Comparison of ENCODE assay signal across 21 cellular contexts in the genomic region with DNA sequence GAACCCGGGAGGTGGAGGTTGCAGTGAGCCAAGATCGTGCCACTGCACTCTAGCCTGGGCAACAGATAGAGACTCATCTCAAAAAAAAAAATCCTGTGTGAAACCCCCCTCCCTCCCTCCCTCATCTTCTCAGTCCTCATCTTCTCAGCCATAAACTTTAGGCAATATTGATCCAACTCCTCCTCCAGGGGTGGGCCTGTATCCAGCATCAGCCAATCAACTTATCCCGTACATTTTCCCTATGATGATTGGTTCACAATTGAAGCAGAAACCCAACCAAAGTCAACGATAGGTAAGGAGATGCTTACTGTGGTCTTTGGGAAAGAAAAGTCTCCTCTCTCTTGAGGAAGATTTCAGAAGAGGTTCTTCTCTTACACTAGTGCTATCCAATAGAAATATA. TPM values are rescaled to one million over a fixed set of nuclear protein-coding genes. Genes with fewer than 3 reads are reported as not detected.
DNase-seq lines count a peak whose midpoint lies in the region; ATAC-seq and TF ChIP-seq lines count a peak whose summit lies in the region.
"Had no signal": no experiment of that assay in that cellular context is flagged by ENCODE, and none has a peak within 500 bp of the region (broad histone marks: within the 10 kb centered on the region; RNA-seq: fewer than 3 reads in every experiment).

No MANE protein-coding gene starts in this region.

- intact Hi-C loops in HCT116 (cut with micrococcal nuclease): no loop called here

- no TSS peak for BruUV-seq in HCT116 (replicated peaks; lab: Mats Ljungman, UMichigan)

- H3K27me3 ChIP-seq in HCT116 (ENCODE audit: insufficient read depth, low read length) (no peaks in the 10 kb centered on the region), neural progenitor cell (no peaks in the 10 kb centered on the region)
- H3K27me3 ChIP-seq: BE2C, BLaER1 had no signal

- no peak overlapping the region for H3K4me3 Mint-ChIP-seq in neural progenitor cell
- H3K4me3 Mint-ChIP-seq: CD14-positive monocyte; CD4-positive, alpha-beta memory T cell; CD4-positive, CD25-positive, alpha-beta regulatory T cell; CD8-positive, alpha-beta memory T cell had no signal

- peak overlapping the region; percentile 44 for H3K27ac Mint-ChIP-seq in neural progenitor cell
- H3K27ac Mint-ChIP-seq: CD14-positive monocyte; CD4-positive, alpha-beta memory T cell; CD4-positive, CD25-positive, alpha-beta regulatory T cell; CD8-positive, alpha-beta memory T cell had no signal

- peaks cover 6% of the 10 kb centered on the region for H3K27me3 Mint-ChIP-seq in neural progenitor cell (ENCODE audit: insufficient read depth, low read depth)

- no peak for TF ChIP-seq RAD21 in HCT116 (IDR thresholded peaks at IDR 0.05; ENCODE audit: low read depth)

- H3K9me2 ChIP-seq in HCT116 (ENCODE audit: insufficient read depth): no peaks in the 10 kb centered on the region

- H3K9me3 ChIP-seq in HCT116 (ENCODE audit: control insufficient read depth in 1 of 2, insufficient read depth in 1 of 2, low read depth in 1 of 2, low read length in 2 of 2) (no peaks in the 10 kb centered on the region), neural progenitor cell (ENCODE audit: low read depth) (no peaks in the 10 kb centered on the region)
- H3K9me3 ChIP-seq: BE2C, BLaER1 had no signal

- TF ChIP-seq CTCF in HCT116 (IDR thresholded peaks at IDR 0.05 in 2 of 3, conservative IDR thresholded peaks at IDR 0.05 in 1 of 3; ENCODE audit: borderline replicate concordance in 1 of 3, insufficient read depth in 1 of 3, low read depth in 2 of 3, low read length in 2 of 3): no peak
- no peak for TF ChIP-seq CTCF in neural progenitor cell (IDR thresholded peaks at IDR 0.05)

- H3K27ac ChIP-seq in HCT116 (ENCODE audit: low read depth, low read length) (no peak overlapping the region), neural progenitor cell (no peak overlapping the region)
- H3K27ac ChIP-seq: BLaER1 had no signal

- H3K4me3 ChIP-seq in HCT116 (replicated peaks in 1 of 2; ENCODE audit: low read depth in 1 of 2, low read length in 2 of 2) (no peak overlapping the region), neural progenitor cell (no peak overlapping the region)
- H3K4me3 ChIP-seq: BLaER1 had no signal

- H3K9ac ChIP-seq in HCT116 (ENCODE audit: low read length) (no peak overlapping the region), neural progenitor cell (no peak overlapping the region)
- H3K9ac ChIP-seq: BLaER1 had no signal

- CTCF ChIA-PET in HCT116 (lab: Charles Lee): interaction anchor here (1.3 kb wide), 1 partner anchor 106 kb away, joined by 3 read pairs; no protein-coding TSS in a partner anchor

- H3K4me1 Mint-ChIP-seq in neural progenitor cell: no peaks in the 10 kb centered on the region
- H3K4me1 Mint-ChIP-seq: CD14-positive monocyte; CD4-positive, alpha-beta memory T cell; CD4-positive, CD25-positive, alpha-beta regulatory T cell; CD8-positive, alpha-beta memory T cell had no signal

- RAD21 ChIA-PET in HCT116 (lab: Charles Lee; ENCODE audit: low non-redundant PET in 1 of 2, low total read pairs in 2 of 2, uncharacterized antibody in 2 of 2, unreplicated experiment in 2 of 2): no interaction called here

- no peak for DNase-seq in HCT116 (ENCODE audit: low read depth, low spot score)
- DNase-seq in LHCN-M2 (ENCODE audit: low read depth): peak; percentile 16
- no peak for DNase-seq in neural progenitor cell (ENCODE audit: low spot score)
- no peak for DNase-seq in SKM-1 (lab: John Stamatoyannopoulos, UW; ENCODE audit: unreplicated experiment)
- DNase-seq in effector CD8-positive, alpha-beta T cell (lab: John Stamatoyannopoulos, UW): no peak
- DNase-seq: 8988T; ACHN; BE2C; C1 segment of cervical spinal cord; CD4-positive, alpha-beta memory T cell; CD4-positive, CD25-positive, alpha-beta regulatory T cell; CD8-positive, alpha-beta memory T cell; COR-L47; DMS 273 treated with DMSO at 0.1 percent for 48 hours; DMS153; DMS79; DND-41; GF-D8 had no signal

- no peaks in the 10 kb centered on the region for H3F3A ChIP-seq in neural progenitor cell (ENCODE audit: low read depth)

- ATAC-seq in HCT116 (no peak), GM19328 (IDR thresholded peaks at IDR 0.05; ENCODE audit: unreplicated experiment) (no peak)

- POLR2A ChIA-PET in HCT116 (lab: Charles Lee): no interaction called here

- H3K79me2 ChIP-seq in HCT116 (ENCODE audit: insufficient read depth, low read length) (no peaks in the 10 kb centered on the region), neural progenitor cell (ENCODE audit: low read depth) (no peaks in the 10 kb centered on the region)

- H3K4me2 ChIP-seq in HCT116 (ENCODE audit: low read length) (no peak overlapping the region), neural progenitor cell (no peak overlapping the region)
- H3K4me2 ChIP-seq: BLaER1 had no signal

- peaks cover 4% of the 10 kb centered on the region in 2 experiments; a peak in 3 of 4 replicates for H3K4me1 ChIP-seq in HCT116 (ENCODE audit: control insufficient read depth in 1 of 2, insufficient read depth in 2 of 2, low read length in 2 of 2)
- no peaks in the 10 kb centered on the region for H3K4me1 ChIP-seq in neural progenitor cell
- H3K4me1 ChIP-seq: BE2C had no signal

- H4K20me1 ChIP-seq in HCT116 (ENCODE audit: insufficient read depth) (no peaks in the 10 kb centered on the region), neural progenitor cell (ENCODE audit: low read depth) (no peaks in the 10 kb centered on the region)
- H4K20me1 ChIP-seq: BLaER1 had no signal

- no peaks in the 10 kb centered on the region for H3K9me3 Mint-ChIP-seq in neural progenitor cell
- H3K9me3 Mint-ChIP-seq: CD4-positive, alpha-beta memory T cell; CD4-positive, CD25-positive, alpha-beta regulatory T cell; CD8-positive, alpha-beta memory T cell had no signal

- H2AFZ ChIP-seq in HCT116 (ENCODE audit: low read depth, low read length, poor library complexity, severe bottlenecking) (peak overlapping the region; percentile 32), neural progenitor cell (replicated peaks) (no peak overlapping the region)

- H3K36me3 ChIP-seq in HCT116 (ENCODE audit: control insufficient read depth in 1 of 2, insufficient read depth in 2 of 2, low read length in 2 of 2): no peaks in the 10 kb centered on the region
- no peaks in the 10 kb centered on the region for H3K36me3 ChIP-seq in neural progenitor cell
- H3K36me3 ChIP-seq: BE2C, BLaER1 had no signal

- no peaks in the 10 kb centered on the region for H3K36me3 Mint-ChIP-seq in neural progenitor cell
- H3K36me3 Mint-ChIP-seq: CD14-positive monocyte; CD4-positive, alpha-beta memory T cell; CD4-positive, CD25-positive, alpha-beta regulatory T cell; CD8-positive, alpha-beta memory T cell had no signal

- TF ChIP-seq POLR2A in HCT116 (IDR thresholded peaks at IDR 0.05; ENCODE audit: borderline replicate concordance, extremely low read depth, insufficient read depth, insufficient read length): no peak

TF ChIP-seq in HCT116, 20 proteins besides CTCF, POLR2A, EP300 and RAD21:
- TF ChIP-seq ELF1 (IDR thresholded peaks at IDR 0.05; ENCODE audit: borderline replicate concordance, low read depth) (no peak), ZNF274 (IDR thresholded peaks at IDR 0.05; ENCODE audit: low read depth, low read length) (no peak), EZH2 (IDR thresholded peaks at IDR 0.05) (no peak), SIN3A (IDR thresholded peaks at IDR 0.05; ENCODE audit: low read depth) (no peak), FOSL1 (IDR thresholded peaks at IDR 0.05; ENCODE audit: low read depth) (no peak), CBX3 (IDR thresholded peaks at IDR 0.05; ENCODE audit: low read depth) (no peak), SP1 (IDR thresholded peaks at IDR 0.05; ENCODE audit: low read depth) (no peak), EZH2phosphoT487 (IDR thresholded peaks at IDR 0.05; ENCODE audit: borderline replicate concordance) (no peak), POLR2AphosphoS5 (IDR thresholded peaks at IDR 0.05; ENCODE audit: low read depth, low read length) (no peak), EGR1 (IDR thresholded peaks at IDR 0.05; ENCODE audit: low read depth) (no peak)
- TF ChIP-seq, protein P1, sequence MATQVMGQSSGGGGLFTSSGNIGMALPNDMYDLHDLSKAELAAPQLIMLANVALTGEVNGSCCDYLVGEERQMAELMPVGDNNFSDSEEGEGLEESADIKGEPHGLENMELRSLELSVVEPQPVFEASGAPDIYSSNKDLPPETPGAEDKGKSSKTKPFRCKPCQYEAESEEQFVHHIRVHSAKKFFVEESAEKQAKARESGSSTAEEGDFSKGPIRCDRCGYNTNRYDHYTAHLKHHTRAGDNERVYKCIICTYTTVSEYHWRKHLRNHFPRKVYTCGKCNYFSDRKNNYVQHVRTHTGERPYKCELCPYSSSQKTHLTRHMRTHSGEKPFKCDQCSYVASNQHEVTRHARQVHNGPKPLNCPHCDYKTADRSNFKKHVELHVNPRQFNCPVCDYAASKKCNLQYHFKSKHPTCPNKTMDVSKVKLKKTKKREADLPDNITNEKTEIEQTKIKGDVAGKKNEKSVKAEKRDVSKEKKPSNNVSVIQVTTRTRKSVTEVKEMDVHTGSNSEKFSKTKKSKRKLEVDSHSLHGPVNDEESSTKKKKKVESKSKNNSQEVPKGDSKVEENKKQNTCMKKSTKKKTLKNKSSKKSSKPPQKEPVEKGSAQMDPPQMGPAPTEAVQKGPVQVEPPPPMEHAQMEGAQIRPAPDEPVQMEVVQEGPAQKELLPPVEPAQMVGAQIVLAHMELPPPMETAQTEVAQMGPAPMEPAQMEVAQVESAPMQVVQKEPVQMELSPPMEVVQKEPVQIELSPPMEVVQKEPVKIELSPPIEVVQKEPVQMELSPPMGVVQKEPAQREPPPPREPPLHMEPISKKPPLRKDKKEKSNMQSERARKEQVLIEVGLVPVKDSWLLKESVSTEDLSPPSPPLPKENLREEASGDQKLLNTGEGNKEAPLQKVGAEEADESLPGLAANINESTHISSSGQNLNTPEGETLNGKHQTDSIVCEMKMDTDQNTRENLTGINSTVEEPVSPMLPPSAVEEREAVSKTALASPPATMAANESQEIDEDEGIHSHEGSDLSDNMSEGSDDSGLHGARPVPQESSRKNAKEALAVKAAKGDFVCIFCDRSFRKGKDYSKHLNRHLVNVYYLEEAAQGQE (IDR thresholded peaks at IDR 0.05; ENCODE audit: low read depth): no peak

RNA-seq across cellular contexts. Expression of a gene that starts 33.5 kb away (rescaled TPM):
- total RNA-seq in HCT116 (2021; ENCODE audit: unreplicated experiment) (54.2 TPM), LHCN-M2 (2014; rRNA removed) (42.6 and 54.0 TPM in 2 replicates), neural progenitor cell (ENCODE audit: low replicate concordance) (65.7 and 98.5 TPM in 2 replicates)
- polyA plus RNA-seq in HCT116 (2012): 25.5 and 29.6 TPM in 2 replicates
- polyA plus RNA-seq in LHCN-M2 (2012): 15.3 TPM
- polyA plus RNA-seq: CD14-positive monocyte had no signal
